ENCODE assay signal across 1 cellular context in genomic region chr22:31613904-31614296, GRCh38.
TF ChIP-seq lines count a peak whose summit lies in the region.

No MANE protein-coding gene starts in this region.

TF ChIP-seq in GM12878, 131 proteins besides CTCF, POLR2A, EP300 and RAD21:
- no peak for TF ChIP-seq SREBF1 (IDR thresholded peaks at IDR 0.05; ENCODE audit: low read length)
- no peak for TF ChIP-seq SPI1 (IDR thresholded peaks at IDR 0.05; ENCODE audit: borderline replicate concordance, insufficient read depth, low read depth, low read length)
- TF ChIP-seq FOXK2 (IDR thresholded peaks at IDR 0.05) = no peak
- TF ChIP-seq, protein P1, sequence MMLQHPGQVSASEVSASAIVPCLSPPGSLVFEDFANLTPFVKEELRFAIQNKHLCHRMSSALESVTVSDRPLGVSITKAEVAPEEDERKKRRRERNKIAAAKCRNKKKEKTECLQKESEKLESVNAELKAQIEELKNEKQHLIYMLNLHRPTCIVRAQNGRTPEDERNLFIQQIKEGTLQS (IDR thresholded peaks at IDR 0.05; ENCODE audit: borderline replicate concordance, extremely low read depth, low read depth, low read length) = no peak
- TF ChIP-seq YBX1 (IDR thresholded peaks at IDR 0.05) = no peak
- no peak for TF ChIP-seq BMI1 (IDR thresholded peaks at IDR 0.05; ENCODE audit: borderline replicate concordance)
- no peak for TF ChIP-seq MLLT1 (IDR thresholded peaks at IDR 0.05)
- TF ChIP-seq RUNX3 (IDR thresholded peaks at IDR 0.05; ENCODE audit: low read length) = no peak
- no peak for TF ChIP-seq SIX5 (IDR thresholded peaks at IDR 0.05; ENCODE audit: low read depth, low read length, severe bottlenecking)
- TF ChIP-seq E2F8 (IDR thresholded peaks at IDR 0.05; ENCODE audit: low read depth, partially characterized antibody) = no peak
- TF ChIP-seq GATAD2B (conservative IDR thresholded peaks at IDR 0.05; ENCODE audit: low read depth) = no peak
- no peak for TF ChIP-seq TAF1 (IDR thresholded peaks at IDR 0.05; ENCODE audit: borderline replicate concordance, low read depth, low read length)
- no peak for TF ChIP-seq RBBP5 (conservative IDR thresholded peaks at IDR 0.05)
- TF ChIP-seq, protein P2, sequence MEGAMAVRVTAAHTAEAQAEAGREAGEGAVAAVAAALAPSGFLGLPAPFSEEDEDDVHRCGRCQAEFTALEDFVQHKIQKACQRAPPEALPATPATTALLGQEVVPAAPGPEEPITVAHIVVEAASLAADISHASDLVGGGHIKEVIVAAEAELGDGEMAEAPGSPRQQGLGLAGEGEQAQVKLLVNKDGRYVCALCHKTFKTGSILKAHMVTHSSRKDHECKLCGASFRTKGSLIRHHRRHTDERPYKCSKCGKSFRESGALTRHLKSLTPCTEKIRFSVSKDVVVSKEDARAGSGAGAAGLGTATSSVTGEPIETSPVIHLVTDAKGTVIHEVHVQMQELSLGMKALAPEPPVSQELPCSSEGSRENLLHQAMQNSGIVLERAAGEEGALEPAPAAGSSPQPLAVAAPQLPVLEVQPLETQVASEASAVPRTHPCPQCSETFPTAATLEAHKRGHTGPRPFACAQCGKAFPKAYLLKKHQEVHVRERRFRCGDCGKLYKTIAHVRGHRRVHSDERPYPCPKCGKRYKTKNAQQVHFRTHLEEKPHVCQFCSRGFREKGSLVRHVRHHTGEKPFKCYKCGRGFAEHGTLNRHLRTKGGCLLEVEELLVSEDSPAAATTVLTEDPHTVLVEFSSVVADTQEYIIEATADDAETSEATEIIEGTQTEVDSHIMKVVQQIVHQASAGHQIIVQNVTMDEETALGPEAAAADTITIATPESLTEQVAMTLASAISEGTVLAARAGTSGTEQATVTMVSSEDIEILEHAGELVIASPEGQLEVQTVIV (IDR thresholded peaks at IDR 0.05; ENCODE audit: borderline replicate concordance, partially characterized antibody) = no peak
- no peak for TF ChIP-seq CHD4 (IDR thresholded peaks at IDR 0.05)
- no peak for TF ChIP-seq IKZF1 (conservative IDR thresholded peaks at IDR 0.05)
- no peak for TF ChIP-seq TCF12 (IDR thresholded peaks at IDR 0.05; ENCODE audit: low read depth, low read length)
